ENCODE assay signal across 8 cellular contexts in genomic region chr2:127810637-127811396, GRCh38. TPM values are rescaled to one million over a fixed set of nuclear protein-coding genes. Genes with fewer than 3 reads are reported as not detected.
A peak's percentile ranks its signal among the peaks of the same experiment; 100 is the strongest.
DNase-seq lines count a peak whose midpoint lies in the region; ATAC-seq and TF ChIP-seq lines count a peak whose summit lies in the region.

TSS of gene WDR33 (minus strand) at chr2:127811171. CDS start at chr2:127770981, 40,190 bp downstream.

- peaks cover 12% of the 10 kb centered on the region for H3K4me1 ChIP-seq in HAP-1
- peaks cover 31% of the 10 kb centered on the region for H3K4me1 ChIP-seq in MM.1S (ENCODE audit: low read length)
- peaks cover 9% of the 10 kb centered on the region for H3K4me1 ChIP-seq in foreskin keratinocyte
- peaks cover 6% of the 10 kb centered on the region for H3K4me1 ChIP-seq in neuron (ENCODE audit: insufficient read depth, low read length)

- peak within 1 kb of the TSS; percentile 97 for H3K9ac ChIP-seq in MM.1S (ENCODE audit: low read length)

- H3K9me2 ChIP-seq in MM.1S (replicated peaks; ENCODE audit: insufficient read depth, low read length): no peaks in the 10 kb centered on the region

- peak within 1 kb of the TSS; percentile 76 for H3K4me2 ChIP-seq in MM.1S (ENCODE audit: low read depth, low read length)

- H3F3A ChIP-seq in MM.1S (ENCODE audit: insufficient read depth, low read length): peaks cover 31% of the 10 kb centered on the region

- H2AFZ ChIP-seq in MM.1S (ENCODE audit: low read length) (peak within 1 kb of the TSS; percentile 85), neuron (ENCODE audit: low read depth, low read length) (peak within 1 kb of the TSS; percentile 64)

- in situ Hi-C loops in HAP-1 (cut with MboI; ENCODE audit: low sequenced_read_pairs): no loop called here

- H3K27me3 ChIP-seq in HAP-1 (ENCODE audit: low read depth): no peaks in the 10 kb centered on the region
- no peaks in the 10 kb centered on the region for H3K27me3 ChIP-seq in MM.1S (replicated peaks; ENCODE audit: insufficient read depth, low read length)
- H3K27me3 ChIP-seq in foreskin keratinocyte: no peaks in the 10 kb centered on the region
- no peaks in the 10 kb centered on the region for H3K27me3 ChIP-seq in neuron (ENCODE audit: insufficient read depth, low read length)

- H3K4me3 ChIP-seq in HAP-1 (peak within 1 kb of the TSS; percentile 75), MM.1S (ENCODE audit: low read length) (peak within 1 kb of the TSS; percentile 77), neuron (ENCODE audit: low read length) (peak within 1 kb of the TSS; percentile 91)

- peaks cover 24% of the 10 kb centered on the region; the same call in 1 of the 2 replicates for H4K20me1 ChIP-seq in MM.1S (ENCODE audit: insufficient read depth, low read length)

- peak; percentile 96 for ATAC-seq in foreskin keratinocyte

- TF ChIP-seq CTCF in MM.1S (IDR thresholded peaks at IDR 0.05; ENCODE audit: low read length): peak; percentile 39
- TF ChIP-seq CTCF in foreskin keratinocyte (conservative IDR thresholded peaks at IDR 0.05): peak; percentile 70
- TF ChIP-seq CTCF in subcutaneous adipose tissue (IDR thresholded peaks at IDR 0.05; ENCODE audit: low read depth): no peak

- H3K9me3 ChIP-seq in HAP-1 (no peaks in the 10 kb centered on the region), MM.1S (replicated peaks; ENCODE audit: insufficient read depth, low read length) (no peaks in the 10 kb centered on the region), neuron (ENCODE audit: low read length) (no peaks in the 10 kb centered on the region)

- H3K79me2 ChIP-seq in MM.1S (ENCODE audit: low read length): peaks cover 58% of the 10 kb centered on the region

- DNase-seq in GDM1 (lab: John Stamatoyannopoulos, UW) (peak; percentile 92), HAP-1 (ENCODE audit: low spot score in 2 of 2) (peak; percentile 90 to 95), MM.1S (peak; percentile 98), SIG-M5 (lab: John Stamatoyannopoulos, UW) (peak; percentile 47), activated gamma-delta T cell (lab: John Stamatoyannopoulos, UW) (peak; percentile 83), foreskin keratinocyte (peak; percentile 74 to 82)

- H3K36me3 ChIP-seq in HAP-1 (replicated peaks): no peaks in the 10 kb centered on the region
- H3K36me3 ChIP-seq in MM.1S (replicated peaks; ENCODE audit: insufficient read depth, low read length): no peaks in the 10 kb centered on the region
- H3K36me3 ChIP-seq in neuron (ENCODE audit: insufficient read depth, low read length): no peaks in the 10 kb centered on the region

- H3K27ac ChIP-seq in MM.1S (ENCODE audit: low read length) (peak within 1 kb of the TSS; percentile 96), foreskin keratinocyte (peak within 1 kb of the TSS; percentile 90)

RNA-seq across cellular contexts. Expression of gene WDR33, which starts in this region (rescaled TPM):
- total RNA-seq in foreskin keratinocyte (29.3 and 30.2 TPM in 2 replicates), subcutaneous adipose tissue (10 to 100 TPM; 42.3 to 53.2 (median 45.8) TPM)
- polyA plus RNA-seq in foreskin keratinocyte: 15.4 and 18.9 TPM in 2 replicates

Comparison
In these comparisons a context has a peak if more than half of its experiments do, and no peak if none do; other contexts are left out.
1. Peak in every context shown above with its lines: DNase-seq, ATAC-seq, H3K4me3 ChIP-seq and H3K27ac ChIP-seq.
2. DNase-seq: peak in every context shown above with its lines; median percentile 98 in MM.1S; 92 in HAP-1; 92 in GDM1; 83 in activated gamma-delta T cell; 78 in foreskin keratinocyte; 47 in SIG-M5.